In genomic region chr12:22728989-22729388, GRCh38 we compare ENCODE assay signal across 1 cellular context.
TF ChIP-seq lines count a peak whose summit lies in the region.

No MANE protein-coding gene starts in this region.

TF ChIP-seq in GM23338, 12 proteins besides CTCF, POLR2A, EP300 and RAD21 (continued from another document):
- no peak for TF ChIP-seq ZNF462 (CRISPR knock-in tag; IDR thresholded peaks at IDR 0.05)
- no peak for TF ChIP-seq CREB1 (CRISPR knock-in tag; IDR thresholded peaks at IDR 0.05; ENCODE audit: low read depth)
- no peak for TF ChIP-seq REST (IDR thresholded peaks at IDR 0.05; ENCODE audit: unreplicated experiment)
- TF ChIP-seq ZNF114 (CRISPR knock-in tag; IDR thresholded peaks at IDR 0.05) = no peak
- no peak for TF ChIP-seq EZH2phosphoT487 (IDR thresholded peaks at IDR 0.05; ENCODE audit: unreplicated experiment)
- no peak for TF ChIP-seq NANOG (IDR thresholded peaks at IDR 0.05; ENCODE audit: borderline replicate concordance)
- TF ChIP-seq EZH2 (IDR thresholded peaks at IDR 0.05; ENCODE audit: low read depth, unreplicated experiment) = no peak
- no peak for TF ChIP-seq JUNB (IDR thresholded peaks at IDR 0.05; ENCODE audit: unreplicated experiment)
- TF ChIP-seq STAT1 (IDR thresholded peaks at IDR 0.05; ENCODE audit: unreplicated experiment) = no peak
- no peak for TF ChIP-seq ETS1 (IDR thresholded peaks at IDR 0.05)
- no peak for TF ChIP-seq POLR2AphosphoS5 (IDR thresholded peaks at IDR 0.05; ENCODE audit: low read depth)
